ENCODE assay signal across 7 cellular contexts in the genomic region with DNA sequence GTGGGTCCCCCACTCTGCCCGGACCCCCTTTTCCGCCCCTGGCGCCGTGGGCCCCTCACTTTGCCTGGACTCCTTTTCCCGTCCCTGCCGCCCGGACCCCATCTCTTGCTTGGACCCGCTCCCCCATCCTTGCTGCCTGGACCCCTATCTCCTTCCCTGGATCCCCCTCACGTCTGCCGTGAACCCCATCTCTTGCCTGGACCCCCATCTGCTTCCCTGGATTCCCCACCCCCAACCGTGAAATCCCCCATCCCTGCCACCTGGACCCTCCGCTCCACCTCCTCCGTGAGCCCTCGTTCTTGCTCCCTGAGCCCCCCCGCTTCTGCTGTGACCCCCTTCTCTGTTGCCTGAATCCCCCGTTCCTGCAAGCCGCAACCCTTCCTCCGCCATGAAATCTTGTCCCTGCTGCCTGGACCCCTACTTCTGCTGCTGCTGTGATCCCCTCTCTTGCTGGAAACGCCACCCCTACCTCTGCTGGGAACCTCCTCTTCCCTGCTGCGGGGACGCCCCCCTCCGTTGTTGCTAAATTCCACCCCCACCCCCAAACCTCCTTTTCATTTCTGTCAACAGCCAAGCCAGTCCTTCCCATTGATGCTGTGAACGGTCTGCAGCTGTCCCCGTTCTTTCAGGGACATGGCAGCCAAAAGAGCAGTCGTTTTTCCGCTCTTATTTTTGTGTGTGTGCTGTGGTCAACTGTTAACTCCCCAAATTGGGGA. TPM values are rescaled to one million over a fixed set of nuclear protein-coding genes. Genes with fewer than 3 reads are reported as not detected.
DNase-seq lines count a peak whose midpoint lies in the region; ATAC-seq, FAIRE-seq and TF ChIP-seq lines count a peak whose summit lies in the region.

No MANE protein-coding gene starts in this region.

- peak overlapping the region; percentile 43; the same call in 1 of the 2 replicates for H4K8ac ChIP-seq in H1 (ENCODE audit: extremely low read depth, insufficient read depth, low read length)

- peak overlapping the region in 8 of 9 donors; percentile 50 to 86 (median 78) for H3K27ac Mint-ChIP-seq in naive thymus-derived CD4-positive, alpha-beta T cell

- no peak for TF ChIP-seq RAD21 in H1 (IDR thresholded peaks at IDR 0.05 in 1 of 2, conservative IDR thresholded peaks at IDR 0.05 in 1 of 2; ENCODE audit: low read depth in 2 of 2, low read length in 2 of 2)

- peak overlapping the region; percentile 91 to 96 for H3K4me2 ChIP-seq in H1 (ENCODE audit: insufficient read depth in 1 of 2, low read depth in 2 of 2, low read length in 2 of 2)

- 7% methylated on average over 12 of the region's 26 CpGs; no CpG with 5 or more reads in 1 of the 2 experiments for WGBS in H1 (ENCODE audit: extremely low coverage in 1 of 2, insufficient coverage in 1 of 2, insufficient read length in 1 of 2, insufficient replicate concordance in 2 of 2, low coverage in 1 of 2, low lambda C conversion rate in 2 of 2, missing lambda C conversion rate in 1 of 2), 2 experiments

- peaks cover 2 to 17% (median 11%) of the 10 kb centered on the region in 4 experiments; a peak in 5 of 7 replicates for H3K4me1 ChIP-seq in H1 (replicated peaks in 1 of 4; ENCODE audit: control insufficient read depth in 3 of 4, insufficient read depth in 4 of 4, low read length in 3 of 4)
- peaks cover 5 to 6% of the 10 kb centered on the region in 2 donors for H3K4me1 ChIP-seq in naive thymus-derived CD4-positive, alpha-beta T cell (ENCODE audit: control insufficient read depth in 2 of 2, insufficient read depth in 2 of 2, low read length in 2 of 2)

- H4K91ac ChIP-seq in H1 (replicated peaks; ENCODE audit: insufficient read length, low read length): peak overlapping the region; percentile 27

- H3K9ac ChIP-seq in H1 (replicated peaks in 1 of 4; ENCODE audit: extremely low read depth in 1 of 4, low read depth in 3 of 4, low read length in 3 of 4): peak overlapping the region; percentile 27 to 92 (median 60)

- ATAC-seq in GM18873 (IDR thresholded peaks at IDR 0.05; ENCODE audit: low FRiP score, unreplicated experiment): peak; percentile 2
- ATAC-seq in naive thymus-derived CD4-positive, alpha-beta T cell: no peak
- ATAC-seq in HG03439 (IDR thresholded peaks at IDR 0.05; ENCODE audit: unreplicated experiment): no peak
- no peak for ATAC-seq in HG03135 (IDR thresholded peaks at IDR 0.05; ENCODE audit: unreplicated experiment)
- no peak for ATAC-seq in GM21619 (IDR thresholded peaks at IDR 0.05; ENCODE audit: unreplicated experiment)

- peak overlapping the region; percentile 77 to 84 (median 78) for H3K4me3 ChIP-seq in H1 (ENCODE audit: extremely low read depth in 1 of 4, insufficient read depth in 2 of 4, low read depth in 3 of 4, low read length in 4 of 4)
- H3K4me3 ChIP-seq in naive thymus-derived CD4-positive, alpha-beta T cell (ENCODE audit: low read length): peak overlapping the region; percentile 60

- POLR2A ChIA-PET in RWPE1 (lab: Yijun Ruan, JAX; ENCODE audit: low non-redundant PET) (interaction anchor here (0.6 to 1.0 kb wide), 5 partner anchors 9 to 30 kb away, joined by 3 to 8 read pairs (median 4); no protein-coding TSS in a partner anchor), H1 (lab: Charles Lee; ENCODE audit: partially characterized antibody) (interaction anchor here (0.6 to 1.5 kb wide), 10 partner anchors 9 to 290 kb away, joined by 3 to 5 read pairs (median 4); partner anchors contain the start of gene FAM174C)
- POLR2A ChIA-PET in naive thymus-derived CD4-positive, alpha-beta T cell (lab: Charles Lee): interaction anchor here (0.6 to 1.3 kb wide), 4 partner anchors 12 to 548 kb away, joined by 3 to 8 read pairs (median 3); partner anchors contain the start of gene CIRBP

- no peak overlapping the region for H3K23ac ChIP-seq in H1 (ENCODE audit: insufficient read length)

- H3K27ac ChIP-seq in RWPE1 (peak overlapping the region; percentile 91), H1 (ENCODE audit: low read depth, low read length) (no peak overlapping the region; the same call in 1 of the 2 replicates)
- H3K27ac ChIP-seq in naive thymus-derived CD4-positive, alpha-beta T cell (ENCODE audit: low read depth, low read length): peak overlapping the region; percentile 59

- H3K27me3 Mint-ChIP-seq in naive thymus-derived CD4-positive, alpha-beta T cell: no peaks in the 10 kb centered on the region

- H3K36me3 Mint-ChIP-seq in naive thymus-derived CD4-positive, alpha-beta T cell: peaks cover 4 to 33% (median 10%) of the 10 kb centered on the region in 5 donors

- no peak overlapping the region for H2BK20ac ChIP-seq in H1 (ENCODE audit: low read length)

- peaks cover 7 to 33% (median 11%) of the 10 kb centered on the region in 4 experiments; a peak in 6 of 8 replicates for H3K36me3 ChIP-seq in H1 (ENCODE audit: control insufficient read depth in 2 of 4, insufficient read depth in 4 of 4, low read length in 3 of 4)
- peaks cover 0 to 28% (median 0%) of the 10 kb centered on the region in 3 experiments for H3K36me3 ChIP-seq in naive thymus-derived CD4-positive, alpha-beta T cell (ENCODE audit: control insufficient read depth in 2 of 3, insufficient read depth in 3 of 3, low read length in 3 of 3)

- CTCF ChIA-PET in RWPE1 (lab: Yijun Ruan, JAX): no interaction called here
- CTCF ChIA-PET in H1 (lab: Charles Lee; ENCODE audit: partially characterized antibody): interaction anchor here (1.0 kb wide), 2 partner anchors 40 to 73 kb away, joined by 3 read pairs; no protein-coding TSS in a partner anchor
- CTCF ChIA-PET in naive thymus-derived CD4-positive, alpha-beta T cell (lab: Charles Lee): no interaction called here

- TF ChIP-seq CTCF in RWPE1 (conservative IDR thresholded peaks at IDR 0.05; ENCODE audit: low read depth) (no peak), H1 (IDR thresholded peaks at IDR 0.05; ENCODE audit: control extremely low read depth in 1 of 3, insufficient read depth in 1 of 3, low read depth in 1 of 3, low read length in 3 of 3) (no peak)

- peak overlapping the region; percentile 74 to 98 (median 90) for H3K4me3 Mint-ChIP-seq in naive thymus-derived CD4-positive, alpha-beta T cell

- H2AFZ ChIP-seq in H1 (ENCODE audit: low read length): no peak overlapping the region

- no peak overlapping the region for H3K4ac ChIP-seq in H1 (replicated peaks; ENCODE audit: insufficient read length, low read depth, low read length)

- H3K56ac ChIP-seq in H1 (replicated peaks; ENCODE audit: insufficient read length, low read depth, low read length): peak overlapping the region; percentile 50

- TF ChIP-seq POLR2A in H1 (IDR thresholded peaks at IDR 0.05; ENCODE audit: control extremely low read depth in 1 of 2, low read depth in 2 of 2, low read length in 2 of 2): no peak

- H2BK15ac ChIP-seq in H1 (ENCODE audit: low read length): no peak overlapping the region

- 0 out of 2 replicates have a peak overlapping the region, but pooled peaks have one; percentile 13 for H2AK5ac ChIP-seq in H1 (ENCODE audit: low read depth, low read length)

- intact Hi-C loops in naive thymus-derived CD4-positive, alpha-beta T cell (cut with micrococcal nuclease): loop anchor here in 1 of 2 donors (2.0 kb wide), 1 partner anchor 27 kb away; the partner anchor contains the start of gene NDUFS7

- no peaks in the 10 kb centered on the region for H3K9me3 ChIP-seq in H1 (ENCODE audit: insufficient read depth in 2 of 2, low read depth in 1 of 2, low read length in 1 of 2)
- no peaks in the 10 kb centered on the region for H3K9me3 ChIP-seq in naive thymus-derived CD4-positive, alpha-beta T cell (ENCODE audit: control insufficient read depth in 2 of 3, low read length in 3 of 3)

- H2BK120ac ChIP-seq in H1 (replicated peaks; ENCODE audit: low read depth, low read length): no peak overlapping the region

- no peak overlapping the region for H3K14ac ChIP-seq in H1 (ENCODE audit: insufficient read length)

- DNase-seq in RWPE1 (ENCODE audit: low spot score) (no peak), H1 (ENCODE audit: low read depth in 1 of 2, low spot score in 2 of 2) (no peak)
- DNase-seq in naive thymus-derived CD4-positive, alpha-beta T cell: no peak

- H3K18ac ChIP-seq in H1 (ENCODE audit: extremely low read depth, low read length): peak overlapping the region; percentile 48

- peak overlapping the region; percentile 37; the same call in 1 of the 2 replicates for H2BK5ac ChIP-seq in H1 (ENCODE audit: low read depth, low read length)

- peaks cover 7% of the 10 kb centered on the region; the same call in 1 of the 2 replicates for H3K23me2 ChIP-seq in H1 (ENCODE audit: low read depth, low read length)

- peaks cover 0 to 14% of the 10 kb centered on the region in 2 experiments for H4K20me1 ChIP-seq in H1 (replicated peaks in 1 of 2; ENCODE audit: control insufficient read depth in 1 of 2, insufficient read depth in 2 of 2, low read length in 2 of 2)

- peaks cover 9 to 24% (median 18%) of the 10 kb centered on the region in 7 donors for H3K4me1 Mint-ChIP-seq in naive thymus-derived CD4-positive, alpha-beta T cell

- no peaks in the 10 kb centered on the region; a peak in 1 of 7 replicates for H3K27me3 ChIP-seq in H1 (replicated peaks in 1 of 4; ENCODE audit: control insufficient read depth in 3 of 4, extremely low read depth in 1 of 4, insufficient read depth in 3 of 4, low read length in 3 of 4)
- H3K27me3 ChIP-seq in naive thymus-derived CD4-positive, alpha-beta T cell (ENCODE audit: control insufficient read depth in 2 of 2, insufficient read depth in 2 of 2, low read length in 2 of 2): no peaks in the 10 kb centered on the region

- FAIRE-seq in H1 (lab: Jason Lieb, UNC): no peak

- H4K5ac ChIP-seq in H1 (ENCODE audit: insufficient read length, low read depth, low read length): peak overlapping the region; percentile 6

- peaks cover 0 to 22% of the 10 kb centered on the region in 2 experiments; a peak in 3 of 4 replicates for H3K79me2 ChIP-seq in H1 (ENCODE audit: control insufficient read depth in 1 of 2, insufficient read depth in 2 of 2, low read length in 2 of 2)

- TF ChIP-seq EP300 in H1 (IDR thresholded peaks at IDR 0.05; ENCODE audit: borderline replicate concordance in 1 of 2, low read depth in 2 of 2, low read length in 2 of 2): no peak

- H2BK12ac ChIP-seq in H1 (ENCODE audit: low read depth, low read length): no peak overlapping the region

- no peaks in the 10 kb centered on the region for H3K9me3 Mint-ChIP-seq in naive thymus-derived CD4-positive, alpha-beta T cell

- H3K79me1 ChIP-seq in H1 (ENCODE audit: low read depth, low read length): peaks cover 4% of the 10 kb centered on the region; the same call in 1 of the 2 replicates

RNA-seq across cellular contexts. Expression of gene NDUFS7, which starts 28.3 kb away (rescaled TPM):
- total RNA-seq in H1 (2021; fragmentation: NEBNext Ultra II Directional; extraction: Animal tissue kit (Norgen Biotek cat#: 25700)): 78.1 and 92.7 TPM in 2 replicates
- polyA plus RNA-seq in H1 (2011; rRNA removed): 309 and 372 TPM in 2 replicates
- polyA plus RNA-seq in H1 (2011; cell fraction: cytosol; rRNA removed): 204 TPM
- 149 TPM for polyA plus RNA-seq in H1 (2011; cell fraction: nucleus; rRNA removed)
- polyA plus RNA-seq in H1 (2012, experiment 1 of 2): 58.9 to 109 TPM (median 96.7 TPM) in 4 replicates
- polyA plus RNA-seq in H1 (2012, experiment 2 of 2): 87.9 TPM
- 55.6 TPM for polyA plus RNA-seq in H1 (2013, experiment 1 of 2)
- 56.3 TPM for polyA plus RNA-seq in H1 (2013, experiment 2 of 2)
- 33.3 and 46.7 TPM in 2 replicates for polyA minus RNA-seq in H1 (2011; rRNA and poly(A)+ RNA removed)
- polyA minus RNA-seq in H1 (2011; cell fraction: cytosol; rRNA and poly(A)+ RNA removed): 97.7 TPM
- 34.6 TPM for polyA minus RNA-seq in H1 (2011; cell fraction: nucleus; rRNA and poly(A)+ RNA removed)
- 100 to 1,000 TPM in 1 of 5 experiments, 10 to 100 TPM in 4; 48.4 to 101 (median 68.0) TPM for total RNA-seq in naive thymus-derived CD4-positive, alpha-beta T cell
- 100 to 1,000 TPM; 182 to 232 TPM for polyA plus RNA-seq in naive thymus-derived CD4-positive, alpha-beta T cell

RNA-seq across cellular contexts. Expression of gene GAMT, which starts 45.9 kb away (rescaled TPM):
- total RNA-seq in H1 (2021; fragmentation: NEBNext Ultra II Directional; extraction: Animal tissue kit (Norgen Biotek cat#: 25700)): 17.2 TPM in 2 replicates
- polyA plus RNA-seq in H1 (2011; rRNA removed): 35.6 and 45.3 TPM in 2 replicates
- 29.1 TPM for polyA plus RNA-seq in H1 (2011; cell fraction: cytosol; rRNA removed)
- polyA plus RNA-seq in H1 (2011; cell fraction: nucleus; rRNA removed): 28.0 TPM
- polyA plus RNA-seq in H1 (2012, experiment 1 of 2): 12.3 to 28.3 TPM (median 23.6 TPM) in 4 replicates
- polyA plus RNA-seq in H1 (2012, experiment 2 of 2): 21.6 TPM
- polyA plus RNA-seq in H1 (2013, experiment 1 of 2): 17.8 TPM
- polyA plus RNA-seq in H1 (2013, experiment 2 of 2): 16.9 TPM
- 9.2 and 9.5 TPM in 2 replicates for polyA minus RNA-seq in H1 (2011; rRNA and poly(A)+ RNA removed)
- polyA minus RNA-seq in H1 (2011; cell fraction: cytosol; rRNA and poly(A)+ RNA removed): 12.3 TPM
- polyA minus RNA-seq in H1 (2011; cell fraction: nucleus; rRNA and poly(A)+ RNA removed): 10.1 TPM
- 10 to 100 TPM; 10.9 to 24.2 (median 17.5) TPM for total RNA-seq in naive thymus-derived CD4-positive, alpha-beta T cell
- 10 to 100 TPM; 29.3 to 32.3 TPM for polyA plus RNA-seq in naive thymus-derived CD4-positive, alpha-beta T cell

RNA-seq across cellular contexts. Expression of gene DAZAP1, which starts 52.0 kb away (rescaled TPM):
- total RNA-seq in H1 (2021; fragmentation: NEBNext Ultra II Directional; extraction: Animal tissue kit (Norgen Biotek cat#: 25700)): 341 and 343 TPM in 2 replicates
- 79.6 and 139 TPM in 2 replicates for polyA plus RNA-seq in H1 (2011; rRNA removed)
- polyA plus RNA-seq in H1 (2011; cell fraction: cytosol; rRNA removed): 146 TPM
- 154 TPM for polyA plus RNA-seq in H1 (2011; cell fraction: nucleus; rRNA removed)
- polyA plus RNA-seq in H1 (2012, experiment 1 of 2): 141 to 222 TPM (median 192 TPM) in 4 replicates
- polyA plus RNA-seq in H1 (2012, experiment 2 of 2): 169 TPM
- polyA plus RNA-seq in H1 (2013, experiment 1 of 2): 192 TPM
- 197 TPM for polyA plus RNA-seq in H1 (2013, experiment 2 of 2)
- 44.1 and 52.1 TPM in 2 replicates for polyA minus RNA-seq in H1 (2011; rRNA and poly(A)+ RNA removed)
- polyA minus RNA-seq in H1 (2011; cell fraction: cytosol; rRNA and poly(A)+ RNA removed): 81.1 TPM
- polyA minus RNA-seq in H1 (2011; cell fraction: nucleus; rRNA and poly(A)+ RNA removed): 59.0 TPM
- 100 to 1,000 TPM; 129 to 227 (median 144) TPM for total RNA-seq in naive thymus-derived CD4-positive, alpha-beta T cell
- 1 to 10 TPM; 5.0 to 5.7 TPM for polyA plus RNA-seq in naive thymus-derived CD4-positive, alpha-beta T cell
